ENCODE assay signal across 9 cellular contexts in the genomic region with DNA sequence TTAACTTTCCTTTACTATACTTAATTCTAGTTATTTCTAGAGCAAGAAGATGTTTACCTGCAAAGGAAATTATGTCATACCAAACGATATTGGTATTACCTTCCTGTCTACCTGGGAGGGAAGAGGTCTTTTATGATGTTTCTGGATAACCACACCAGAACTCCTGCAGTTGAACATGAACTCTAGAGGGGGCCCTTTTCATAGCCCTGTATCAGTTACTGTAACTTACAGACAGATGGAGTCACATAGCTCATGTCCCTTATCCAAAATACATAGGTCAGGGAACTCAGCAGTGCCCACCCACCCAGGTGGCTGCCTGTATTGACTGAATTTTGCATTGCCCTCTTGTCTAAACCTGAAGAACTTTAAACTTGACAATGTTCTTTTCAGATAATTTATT. TPM values are rescaled to one million over a fixed set of nuclear protein-coding genes. Genes with fewer than 3 reads are reported as not detected.
DNase-seq lines count a peak whose midpoint lies in the region; ATAC-seq lines count a peak whose summit lies in the region.
"Had no signal": no experiment of that assay in that cellular context is flagged by ENCODE, and none has a peak within 500 bp of the region (broad histone marks: within the 10 kb centered on the region; RNA-seq: fewer than 3 reads in every experiment).

No MANE protein-coding gene starts in this region.

- H3K27ac Mint-ChIP-seq in activated CD4-positive, alpha-beta T cell treated with anti-CD3 and anti-CD28 coated beads for 36 hours = no peak overlapping the region
- no peak overlapping the region for H3K27ac Mint-ChIP-seq in activated CD8-positive, alpha-beta T cell treated with anti-CD3 and anti-CD28 coated beads, Interleukin-2, amount 10 ng/mL, durations not matched to agents 7 days and 5 days

- no peaks in the 10 kb centered on the region for H3K9me3 Mint-ChIP-seq in activated CD4-positive, alpha-beta T cell treated with anti-CD3 and anti-CD28 coated beads for 36 hours (ENCODE audit: low read depth)
- H3K9me3 Mint-ChIP-seq in activated CD8-positive, alpha-beta T cell treated with anti-CD3 and anti-CD28 coated beads, Interleukin-2, amount 10 ng/mL, durations not matched to agents 7 days and 5 days (ENCODE audit: insufficient read depth) = no peaks in the 10 kb centered on the region

- H3K27me3 Mint-ChIP-seq in activated CD4-positive, alpha-beta T cell treated with anti-CD3 and anti-CD28 coated beads for 36 hours = no peaks in the 10 kb centered on the region
- H3K27me3 Mint-ChIP-seq in activated CD8-positive, alpha-beta T cell treated with anti-CD3 and anti-CD28 coated beads, Interleukin-2, amount 10 ng/mL, durations not matched to agents 7 days and 5 days (ENCODE audit: low read depth) = no peaks in the 10 kb centered on the region

- POLR2A ChIA-PET in activated CD4-positive, alpha-beta T cell treated with anti-CD3 and anti-CD28 coated beads for 36 hours (lab: Charles Lee) = no interaction called here
- POLR2A ChIA-PET in activated CD8-positive, alpha-beta T cell treated with anti-CD3 and anti-CD28 coated beads, Interleukin-2, amount 10 ng/mL, durations not matched to agents 7 days and 5 days (lab: Charles Lee) = no interaction called here

- H3K36me3 Mint-ChIP-seq in activated CD4-positive, alpha-beta T cell treated with anti-CD3 and anti-CD28 coated beads for 36 hours (ENCODE audit: low read depth) = peaks cover 5% of the 10 kb centered on the region
- peaks cover 1% of the 10 kb centered on the region for H3K36me3 Mint-ChIP-seq in activated CD8-positive, alpha-beta T cell treated with anti-CD3 and anti-CD28 coated beads, Interleukin-2, amount 10 ng/mL, durations not matched to agents 7 days and 5 days (ENCODE audit: low read depth)

- CTCF ChIA-PET in activated CD4-positive, alpha-beta T cell treated with anti-CD3 and anti-CD28 coated beads for 36 hours (lab: Charles Lee) = interaction anchor here (0.6 to 1.0 kb wide), 4 partner anchors 14 to 372 kb away, joined by 3 read pairs; no protein-coding TSS in a partner anchor
- CTCF ChIA-PET in activated CD8-positive, alpha-beta T cell treated with anti-CD3 and anti-CD28 coated beads, Interleukin-2, amount 10 ng/mL, durations not matched to agents 7 days and 5 days (lab: Charles Lee) = interaction anchor here (0.6 to 2.9 kb wide), 21 partner anchors 11 to 358 kb away, joined by 3 to 15 read pairs (median 4); partner anchors contain the start of gene RAB5IF

- no peak overlapping the region for H3K4me3 Mint-ChIP-seq in activated CD4-positive, alpha-beta T cell treated with anti-CD3 and anti-CD28 coated beads for 36 hours
- no peak overlapping the region for H3K4me3 Mint-ChIP-seq in activated CD8-positive, alpha-beta T cell treated with anti-CD3 and anti-CD28 coated beads, Interleukin-2, amount 10 ng/mL, durations not matched to agents 7 days and 5 days

- no peak overlapping the region for H3K27ac ChIP-seq in substantia nigra (ENCODE audit: low read depth, low read length, poor library complexity, severe bottlenecking)

- intact Hi-C loops in activated CD4-positive, alpha-beta T cell treated with anti-CD3 and anti-CD28 coated beads for 36 hours (cut with DNase I, micrococcal nuclease) = no loop called here
- intact Hi-C loops in posterior vena cava (cut with DNase I) = no loop called here

- peak; percentile 74 for ATAC-seq in activated CD4-positive, alpha-beta T cell treated with anti-CD3 and anti-CD28 coated beads for 36 hours
- peak; percentile 88 for ATAC-seq in activated CD8-positive, alpha-beta T cell treated with anti-CD3 and anti-CD28 coated beads, Interleukin-2, amount 10 ng/mL, durations not matched to agents 7 days and 5 days
- no peak for ATAC-seq in HG02973 (IDR thresholded peaks at IDR 0.05; ENCODE audit: unreplicated experiment)

- H3K4me1 Mint-ChIP-seq in activated CD4-positive, alpha-beta T cell treated with anti-CD3 and anti-CD28 coated beads for 36 hours = peaks cover 8% of the 10 kb centered on the region
- peaks cover 6% of the 10 kb centered on the region for H3K4me1 Mint-ChIP-seq in activated CD8-positive, alpha-beta T cell treated with anti-CD3 and anti-CD28 coated beads, Interleukin-2, amount 10 ng/mL, durations not matched to agents 7 days and 5 days (ENCODE audit: low read depth)

- DNase-seq in activated CD4-positive, alpha-beta T cell treated with anti-CD3 and anti-CD28 coated beads for 36 hours = no peak
- DNase-seq in activated CD4-positive, alpha-beta T cell treated with anti-CD3 and anti-CD28 coated beads for 4 hours = no peak
- DNase-seq in Kasumi-1 (lab: John Stamatoyannopoulos, UW) (peak; percentile 48 to 69), posterior vena cava (ENCODE audit: low spot score) (peak; percentile 40), substantia nigra (lab: John Stamatoyannopoulos, UW) (no peak), cerebellar cortex (ENCODE audit: low spot score) (no peak)
- peak; percentile 31 for DNase-seq in activated CD8-positive, alpha-beta T cell treated with anti-CD3 and anti-CD28 coated beads, Interleukin-2, amount 10 ng/mL, durations not matched to agents 7 days and 5 days
- DNase-seq: NCI-H187 treated with DMSO at 0.1 percent for 48 hours had no signal

RNA-seq across cellular contexts. Expression of gene MYL9, which starts 35.1 kb away (rescaled TPM):
- under 1 TPM; 0.60 to 0.66 TPM for total RNA-seq in activated CD4-positive, alpha-beta T cell treated with anti-CD3 and anti-CD28 coated beads for 36 hours
- under 1 TPM; 0.18 to 0.31 TPM for total RNA-seq in activated CD8-positive, alpha-beta T cell treated with anti-CD3 and anti-CD28 coated beads, Interleukin-2, amount 10 ng/mL, durations not matched to agents 7 days and 5 days
- 1,000 to 10,000 TPM; 2,680 to 3,095 TPM for total RNA-seq in posterior vena cava

Comparison
In these comparisons a context has a peak if more than half of its experiments do, and no peak if none do; other contexts are left out.
1. DNase-seq: peak in Kasumi-1 (2 of 2), activated CD8-positive, alpha-beta T cell treated with anti-CD3 and anti-CD28 coated beads, Interleukin-2, amount 10 ng/mL, durations not matched to agents 7 days and 5 days (single experiment) and posterior vena cava (single experiment); none in activated CD4-positive, alpha-beta T cell treated with anti-CD3 and anti-CD28 coated beads for 36 hours (single experiment), activated CD4-positive, alpha-beta T cell treated with anti-CD3 and anti-CD28 coated beads for 4 hours (0 of 2), substantia nigra (0 of 49) and cerebellar cortex (single experiment).
2. RNA of gene MYL9, which starts 35.1 kb away (total RNA-seq): 2,680 to 3,095 TPM in posterior vena cava; 0.60 to 0.66 TPM in activated CD4-positive, alpha-beta T cell treated with anti-CD3 and anti-CD28 coated beads for 36 hours and 0.18 to 0.31 TPM in activated CD8-positive, alpha-beta T cell treated with anti-CD3 and anti-CD28 coated beads, Interleukin-2, amount 10 ng/mL, durations not matched to agents 7 days and 5 days; every median in the first group is over 1,000 times any median in the second.